Comparison of ENCODE assay signal across 38 cellular contexts in genomic region chrX:103256651-103257050, GRCh38. TPM values are rescaled to one million over a fixed set of nuclear protein-coding genes. Genes with fewer than 3 reads are reported as not detected.
"Had no signal": no experiment of that assay in that cellular context is flagged by ENCODE, and none has a peak within 500 bp of the region (broad histone marks: within the 10 kb centered on the region; RNA-seq: fewer than 3 reads in every experiment).

No MANE protein-coding gene starts in this region.

- H3K9me3 ChIP-seq: MG63 had no signal

- H3K4me3 ChIP-seq: MG63 had no signal

- H3K27me3 ChIP-seq: MG63 had no signal

- DNase-seq: Karpas-422, Kasumi-1, MG63, MM.1S, MV-4-11, NCI-H1048, NCI-H1092, NCI-H1092 treated with DMSO at 0.1 percent for 48 hours, NCI-H1105, NCI-H1105 treated with DMSO at 0.1 percent for 48 hours, NCI-H1417, NCI-H1417 treated with DMSO at 0.1 percent for 48 hours, NCI-H1436, NCI-H1436 treated with DMSO at 0.1 percent for 48 hours, NCI-H146, NCI-H1694, NCI-H1694 treated with DMSO at 0.1 percent for 48 hours, NCI-H187, NCI-H187 treated with DMSO at 0.1 percent for 48 hours, NCI-H1930, NCI-H2029, NCI-H2029 treated with DMSO at 0.1 percent for 48 hours, NCI-H2081, NCI-H2081 treated with DMSO at 0.1 percent for 48 hours, NCI-H2107, NCI-H2171, NCI-H2171 treated with DMSO at 0.1 percent for 48 hours, NCI-H2227 treated with DMSO at 0.1 percent for 48 hours, NCI-H226, NCI-H345, NCI-H446, NCI-H446 treated with DMSO at 0.1 percent for 48 hours, NCI-H510A, NCI-H510A treated with DMSO at 0.1 percent for 48 hours had no signal

RNA-seq across cellular contexts. Expression of gene TCEAL5, which starts 19.9 kb away (rescaled TPM):
- total RNA-seq: LHCN-M2, M059J, MCF 10A, NCI-H460 had no signal

RNA-seq across cellular contexts. Expression of gene BEX4, which starts 41.7 kb away (rescaled TPM):
- total RNA-seq: MCF 10A had no signal

RNA-seq across cellular contexts. Expression of gene BEX2, which starts 54.1 kb away (rescaled TPM):
- total RNA-seq: MCF 10A had no signal
